In genomic region chr2:205964111-205964761, GRCh38 we compare ENCODE assay signal across 20 cellular contexts.
"Had no signal": no experiment of that assay in that cellular context is flagged by ENCODE, and none has a peak within 500 bp of the region (broad histone marks: within the 10 kb centered on the region; RNA-seq: fewer than 3 reads in every experiment).

No MANE protein-coding gene starts in this region.

- H3K36me3 ChIP-seq: cardiac muscle cell, left lung, right atrium auricular region had no signal

- H3K4me3 ChIP-seq: cardiac muscle cell, dorsolateral prefrontal cortex, left lung, right atrium auricular region, smooth muscle cell, testis had no signal

- H3K27me3 ChIP-seq: cardiac muscle cell, left lung, right atrium auricular region, testis had no signal

- ATAC-seq: activated CD8-positive, alpha-beta memory T cell treated with anti-CD3 and anti-CD28 coated beads, Interleukin-2, amount 10 ng/mL, durations not matched to agents 7 days and 5 days; activated T-helper 17 cell treated with anti-CD3 and anti-CD28 coated beads, Interleukin-2, amount 50 U/mL, for 72 hours; left lung; stimulated activated memory B cell treated with anti-CD40 and anti-IgM and Interleukin-4, amounts not matched to agents 10 μg/mL and 1 μg/mL and 100 μg/mL, for 72 hours; T-cell had no signal

- H3K27ac ChIP-seq: cardiac muscle cell, dorsolateral prefrontal cortex, left lung, right atrium auricular region, testis had no signal

- H3K4me1 ChIP-seq: right atrium auricular region, testis had no signal

- H3K9me3 ChIP-seq: left lung, right atrium auricular region, testis had no signal

- DNase-seq: activated CD4-positive, alpha-beta memory T cell treated with anti-CD3 and anti-CD28 coated beads, Interleukin-2, amount 10 ng/mL, durations not matched to agents 7 days and 5 days; activated CD4-positive, alpha-beta T cell treated with anti-CD3 and anti-CD28 coated beads for 48 hours; activated CD4-positive, CD25-positive, alpha-beta regulatory T cell; activated CD8-positive, alpha-beta memory T cell treated with anti-CD3 and anti-CD28 coated beads, Interleukin-2, amount 10 ng/mL, durations not matched to agents 7 days and 5 days; activated naive CD4-positive, alpha-beta T cell; activated naive CD8-positive, alpha-beta T cell treated with anti-CD3 and anti-CD28 coated beads for 36 hours; amygdala; dorsolateral prefrontal cortex; foreskin melanocyte; kidney; left lung; mammary epithelial cell; stimulated activated CD4-positive, alpha-beta T cell treated with anti-CD3 and anti-CD28 coated beads, Interleukin-4, amount 100 ng/mL, for 24 hours; T-cell; testis had no signal
